8 cellular contexts compared by ENCODE assay signal in genomic region chr10:130111848-130112180, GRCh38. TPM values are rescaled to one million over a fixed set of nuclear protein-coding genes. Genes with fewer than 3 reads are reported as not detected.
DNase-seq lines count a peak whose midpoint lies in the region; ATAC-seq and TF ChIP-seq lines count a peak whose summit lies in the region.

No MANE protein-coding gene starts in this region.

- peak overlapping the region; percentile 95 for H3K4me3 ChIP-seq in AG10803 (ENCODE audit: low read length)

- H3K4me3 Mint-ChIP-seq in natural killer cell: peak overlapping the region; percentile 93

- peaks cover 28 to 35% of the 10 kb centered on the region in 2 donors for H3K4me1 Mint-ChIP-seq in natural killer cell

- DNase-seq in AG10803 (ENCODE audit: low read depth) (no peak), LoVo (ENCODE audit: low spot score) (peak; percentile 27), natural killer cell (no peak), NCI-H1436 (lab: John Stamatoyannopoulos, UW) (no peak), activated gamma-delta T cell treated with Interleukin-2 at 50 U/mL for 16 hours (no peak), omental fat pad (ENCODE audit: low spot score) (no peak)

- no peak for ATAC-seq in natural killer cell
- ATAC-seq in GM19023 (IDR thresholded peaks at IDR 0.05; ENCODE audit: unreplicated experiment): no peak
- no peak for ATAC-seq in omental fat pad (ENCODE audit: low FRiP score)

- intact Hi-C loops in natural killer cell (cut with micrococcal nuclease): loop anchor here (1.0 to 2.0 kb wide), 3 partner anchors 15 to 645 kb away; partner anchors contain the start of genes GLRX3 and MGMT

- no peaks in the 10 kb centered on the region for H3K9me3 Mint-ChIP-seq in natural killer cell

- TF ChIP-seq CTCF in AG10803 (conservative IDR thresholded peaks at IDR 0.05; ENCODE audit: low read length) (no peak), natural killer cell (IDR thresholded peaks at IDR 0.05) (no peak), omental fat pad (IDR thresholded peaks at IDR 0.05) (no peak)

- no peaks in the 10 kb centered on the region for H3K36me3 Mint-ChIP-seq in natural killer cell

- no peaks in the 10 kb centered on the region for H3K27me3 Mint-ChIP-seq in natural killer cell (ENCODE audit: low read depth in 2 of 2)

- H3K27ac Mint-ChIP-seq in natural killer cell: peak overlapping the region; percentile 96 to 97

- H3K27ac ChIP-seq in cingulate gyrus (ENCODE audit: low read depth, low read length): peak overlapping the region; percentile 83

RNA-seq across cellular contexts. Expression of gene C10orf143, which starts 1.2 kb away (rescaled TPM):
- total RNA-seq in natural killer cell (10 to 100 TPM in 1 of 3 donors, 1 to 10 TPM in 2; 7.1 to 10.9 (median 8.2) TPM), omental fat pad (1 to 10 TPM; 1.3 to 2.6 (median 1.6) TPM)

RNA-seq across cellular contexts. Expression of gene GLRX3, which starts 24.4 kb away (rescaled TPM):
- total RNA-seq in natural killer cell (10 to 100 TPM; 33.8 to 51.7 (median 39.1) TPM), omental fat pad (10 to 100 TPM; 36.0 to 54.2 (median 43.4) TPM)
